In genomic region chr7:129186749-129187260, GRCh38 we compare ENCODE assay signal across 24 cellular contexts. TPM values are rescaled to one million over a fixed set of nuclear protein-coding genes. Genes with fewer than 3 reads are reported as not detected.
"Had no signal": no experiment of that assay in that cellular context is flagged by ENCODE, and none has a peak within 500 bp of the region (broad histone marks: within the 10 kb centered on the region; RNA-seq: fewer than 3 reads in every experiment).

No MANE protein-coding gene starts in this region.

- ATAC-seq: activated CD4-positive, CD25-positive, alpha-beta regulatory T cell treated with anti-CD3 and anti-CD28 coated beads, Interleukin-2, amount 50 U/mL, for 24 hours; activated CD8-positive, alpha-beta T cell treated with anti-CD3 and anti-CD28 coated beads, Interleukin-2, amount 10 ng/mL, durations not matched to agents 7 days and 5 days; body of pancreas; SK-N-SH treated with all-trans-retinoic acid at 6 μM for 48 hours had no signal

- H3K36me3 ChIP-seq: adrenal gland had no signal

- H3K4me3 ChIP-seq: adrenal gland, body of pancreas, SJSA1 had no signal

- FAIRE-seq: RCC 7860 had no signal

- H3K27me3 ChIP-seq: adrenal gland, body of pancreas had no signal

- H3K9me3 ChIP-seq: adrenal gland, body of pancreas had no signal

- H3K27ac ChIP-seq: adrenal gland, body of pancreas, SJSA1 had no signal

- DNase-seq: activated CD4-positive, alpha-beta T cell treated with anti-CD3 and anti-CD28 coated beads for 4 hours; activated CD8-positive, alpha-beta memory T cell treated with anti-CD3 and anti-CD28 coated beads, Interleukin-2, amount 50 U/mL, for 48 hours; activated CD8-positive, alpha-beta T cell treated with anti-CD3 and anti-CD28 coated beads, Interleukin-2, amount 10 ng/mL, durations not matched to agents 7 days and 5 days; activated naive CD4-positive, alpha-beta T cell treated with anti-CD3 and anti-CD28 coated beads, Interleukin-2, amount 50 U/mL, for 16 hours; activated naive CD8-positive, alpha-beta T cell treated with anti-CD3 and anti-CD28 coated beads, Interleukin-2, amount 10 ng/mL, durations not matched to agents 7 days and 5 days; activated T-cell treated with anti-CD3 and anti-CD28 coated beads, Interleukin-2, amount 50 U/mL, for 1 hour; adrenal gland; aorta; body of pancreas; NCI-H1092; NCI-H1417; NCI-H1930; NCI-H2171 treated with DMSO at 0.1 percent for 48 hours; NCI-H226; NCI-H510A; NCI-H526 treated with DMSO at 0.1 percent for 48 hours; NK-92 treated with Interleukin-12 subunit alpha and Interleukin-12 subunit beta, amount 100 ng/mL, for 24 hours; SHP77; SW 1271 had no signal

RNA-seq across cellular contexts. Expression of gene SMO, which starts 1.6 kb away (rescaled TPM):
- total RNA-seq: activated CD8-positive, alpha-beta T cell treated with anti-CD3 and anti-CD28 coated beads, Interleukin-2, amount 10 ng/mL, durations not matched to agents 7 days and 5 days; MCF 10A had no signal
